ENCODE assay signal across 8 cellular contexts in the genomic region with DNA sequence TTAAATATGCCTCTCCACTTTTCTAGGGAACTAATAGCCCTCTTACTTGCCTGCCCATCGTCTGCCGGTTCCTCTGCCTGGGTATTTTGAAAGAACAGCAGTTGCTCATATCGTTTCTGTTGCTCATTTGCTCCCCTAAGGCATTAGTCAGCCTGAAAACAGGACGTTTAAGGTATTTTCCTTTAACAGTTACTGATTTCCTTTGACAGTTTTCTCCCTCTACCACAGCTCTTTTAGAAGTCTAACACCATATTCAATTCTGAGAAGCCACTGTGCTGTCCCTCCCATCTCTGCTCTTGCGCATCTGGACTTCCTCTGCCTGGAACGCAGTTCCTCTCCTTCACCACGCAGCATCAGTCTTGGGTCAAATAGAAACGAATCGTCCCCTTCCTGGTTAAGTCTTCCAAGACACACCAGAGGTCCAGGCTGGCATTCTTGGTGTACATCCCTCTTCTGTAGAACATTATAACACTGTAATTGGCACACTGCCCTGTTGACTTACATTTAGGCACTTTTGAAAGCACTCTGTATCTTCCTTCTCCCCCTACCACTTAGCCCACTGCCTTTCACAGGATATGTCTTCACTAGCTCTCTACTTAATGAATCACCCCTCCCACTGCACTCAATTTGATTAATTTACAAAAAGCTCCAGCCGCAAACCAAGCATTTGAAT.
DNase-seq lines count a peak whose midpoint lies in the region; ATAC-seq, FAIRE-seq and TF ChIP-seq lines count a peak whose summit lies in the region.

No MANE protein-coding gene starts in this region.

- H3K36me3 ChIP-seq in bronchial epithelial cell (ENCODE audit: control insufficient read depth, insufficient read depth, low read length) (no peaks in the 10 kb centered on the region), right lobe of liver (no peaks in the 10 kb centered on the region)

- H3K27me3 ChIP-seq in bronchial epithelial cell (ENCODE audit: control insufficient read depth, insufficient read depth, low read length) (no peaks in the 10 kb centered on the region), right lobe of liver (no peaks in the 10 kb centered on the region)

- peak overlapping the region; percentile 76 to 94 (median 91) for H3K4me3 Mint-ChIP-seq in IgD-negative memory B cell

- peaks cover 22 to 29% (median 22%) of the 10 kb centered on the region in 3 donors for H3K4me1 Mint-ChIP-seq in IgD-negative memory B cell

- no peaks in the 10 kb centered on the region for H3K27me3 Mint-ChIP-seq in IgD-negative memory B cell

- H3K4me1 ChIP-seq in right lobe of liver, result peaks cover 0 to 7% (median 2%) of the 10 kb centered on the region in 4 donors

- 0 out of 2 replicates have a peak, but pooled peaks have one; percentile 27 for TF ChIP-seq CTCF in WI38 (IDR thresholded peaks at IDR 0.05; ENCODE audit: low read depth, low read length)
- TF ChIP-seq CTCF in bronchial epithelial cell (IDR thresholded peaks at IDR 0.05; ENCODE audit: insufficient read depth, low read length, severe bottlenecking), result no peak
- TF ChIP-seq CTCF in right lobe of liver (IDR thresholded peaks at IDR 0.05), result peak in 2 of 4 donors; percentile 4 to 7

- peak overlapping the region; percentile 59 for H3K4me3 ChIP-seq in WI38 (ENCODE audit: low read depth, low read length)
- H3K4me3 ChIP-seq in bronchial epithelial cell (ENCODE audit: low read depth, low read length), result peak overlapping the region; percentile 13
- peak overlapping the region; percentile 8 to 49 (median 47) for H3K4me3 ChIP-seq in right lobe of liver

- H3K27ac ChIP-seq in right lobe of liver, result peak overlapping the region; percentile 78 to 90 (median 83)

- DNase-seq in DMS79 (lab: John Stamatoyannopoulos, UW) (peak; percentile 62), bronchial epithelial cell (ENCODE audit: low read depth) (peak; percentile 64), right lobe of liver (peak; percentile 31 to 61 (median 57)), NCI-H2196 treated with DMSO at 0.1 percent for 48 hours (lab: John Stamatoyannopoulos, UW; ENCODE audit: unreplicated experiment) (no peak)
- peak; percentile 32 to 51 for DNase-seq in stimulated activated CD8-positive, alpha-beta memory T cell treated with anti-CD3 and anti-CD28 coated beads, Interleukin-15, amount 100 ng/mL, for 4 hours (ENCODE audit: low read depth in 2 of 2)

- peaks cover 6% of the 10 kb centered on the region for H3K36me3 Mint-ChIP-seq in IgD-negative memory B cell

- H3K9me3 Mint-ChIP-seq in IgD-negative memory B cell, result peaks cover 0 to 5% (median under 1%) of the 10 kb centered on the region in 3 donors

- H3K27ac Mint-ChIP-seq in IgD-negative memory B cell, result peak overlapping the region; percentile 21 to 97 (median 83)

- FAIRE-seq in bronchial epithelial cell (lab: Jason Lieb, UNC), result no peak

- TF ChIP-seq POLR2A in right lobe of liver (IDR thresholded peaks at IDR 0.05), result peak; percentile 60

- no peaks in the 10 kb centered on the region for H3K9me3 ChIP-seq in right lobe of liver

- intact Hi-C loops in right lobe of liver (cut with DNase I), result no loop called here

- WGBS in right lobe of liver (ENCODE audit: insufficient coverage, low coverage, low lambda C conversion rate, missing lambda C conversion rate), result 8% methylated on average over 10 of the region's 10 CpGs

- ATAC-seq in GM21423 (IDR thresholded peaks at IDR 0.05; ENCODE audit: unreplicated experiment) (peak; percentile 86), right lobe of liver (peak; percentile 84 to 89 (median 86))
